ENCODE assay signal across 38 cellular contexts in the genomic region with DNA sequence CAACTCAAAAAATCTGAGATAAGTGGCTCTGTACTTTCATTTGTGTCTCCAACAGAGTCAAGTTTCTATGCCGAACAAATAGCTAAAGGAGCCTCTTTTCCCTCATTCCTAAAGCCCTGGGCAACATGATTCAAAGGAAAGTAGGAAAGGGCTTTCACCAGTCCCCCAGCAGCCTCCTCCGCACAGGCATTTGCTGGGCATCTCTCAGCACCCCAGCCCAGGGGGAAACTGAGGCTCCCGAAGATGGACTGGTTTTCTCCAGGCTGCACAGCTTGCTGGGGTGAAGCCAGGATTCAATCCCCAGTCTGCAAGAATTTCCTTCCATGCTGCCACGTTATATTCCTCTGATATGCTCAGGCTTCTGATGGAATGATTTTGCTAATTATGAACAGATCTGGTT.
"Had no signal": no experiment of that assay in that cellular context is flagged by ENCODE, and none has a peak within 500 bp of the region (broad histone marks: within the 10 kb centered on the region; RNA-seq: fewer than 3 reads in every experiment).

No MANE protein-coding gene starts in this region.

- H3K27ac ChIP-seq: adrenal gland, ascending aorta, body of pancreas, brain microvascular endothelial cell, breast epithelium, cardiac muscle cell had no signal

- H3K36me3 ChIP-seq: adrenal gland, brain microvascular endothelial cell, breast epithelium, cardiac muscle cell had no signal

- H3K27me3 Mint-ChIP-seq: activated naive CD4-positive, alpha-beta T cell treated with anti-CD3 and anti-CD28 coated beads, Interleukin-2, amount 10 ng/mL, durations not matched to agents 7 days and 5 days; activated naive CD8-positive, alpha-beta T cell treated with anti-CD3 and anti-CD28 coated beads for 36 hours; activated naive CD8-positive, alpha-beta T cell treated with anti-CD3 and anti-CD28 coated beads, Interleukin-2, amount 10 ng/mL, durations not matched to agents 7 days and 5 days; activated naive CD8-positive, alpha-beta T cell treated with anti-CD3 and anti-CD28 coated beads, Interleukin-2, amount 50 U/mL, for 24 hours; brain; central memory CD8-positive, alpha-beta T cell had no signal

- H3K27ac Mint-ChIP-seq: activated naive CD4-positive, alpha-beta T cell treated with anti-CD3 and anti-CD28 coated beads for 36 hours; activated naive CD4-positive, alpha-beta T cell treated with anti-CD3 and anti-CD28 coated beads, Interleukin-2, amount 10 ng/mL, durations not matched to agents 7 days and 5 days; activated naive CD4-positive, alpha-beta T cell treated with anti-CD3 and anti-CD28 coated beads, Interleukin-2, amount 50 U/mL, for 24 hours; activated naive CD4-positive, alpha-beta T cell treated with anti-CD3 and anti-CD28 coated beads, Interleukin-2, amount 50 U/mL, for 72 hours; activated naive CD8-positive, alpha-beta T cell; activated naive CD8-positive, alpha-beta T cell treated with anti-CD3 and anti-CD28 coated beads for 36 hours; activated naive CD8-positive, alpha-beta T cell treated with anti-CD3 and anti-CD28 coated beads, Interleukin-2, amount 10 ng/mL, durations not matched to agents 7 days and 5 days; activated naive CD8-positive, alpha-beta T cell treated with anti-CD3 and anti-CD28 coated beads, Interleukin-2, amount 50 U/mL, for 24 hours; activated T-cell treated with anti-CD3 and anti-CD28 coated beads, Interleukin-2, amount 50 U/mL, for 24 hours; activated T-cell treated with anti-CD3 and anti-CD28 coated beads, Interleukin-2, amount 50 U/mL, for 72 hours; activated T-helper 1 cell treated with anti-CD3 and anti-CD28 coated beads, Interleukin-12 subunit alpha, Interleukin-12 subunit beta, Interleukin-2, Interleukin-4 antibody, amounts not matched to agents 30 ng/mL and 10 ng/mL and 1 ng/mL, durations not matched to agents 14 hours and 24 hours and 36 hours; activated T-helper 17 cell treated with anti-CD3 and anti-CD28 coated beads, Interleukin-2, amount 50 U/mL, for 72 hours; activated T-helper 2 cell treated with anti-CD3 and anti-CD28 coated beads, Interferon-gamma antibody, Interleukin-2, Interleukin-4, amounts not matched to agents 10 μg/mL and 5 μg/mL and 100 μg/mL, durations not matched to agents 14 hours and 24 hours and 36 hours had no signal

- DNase-seq: activated effector memory CD4-positive, alpha-beta T cell treated with anti-CD3 and anti-CD28 coated beads, Interleukin-2, amount 50 U/mL, for 16 hours; activated effector memory CD4-positive, alpha-beta T cell treated with Interleukin-2 at 50 U/mL for 16 hours; activated gamma-delta T cell; activated gamma-delta T cell treated with Interleukin-2 at 50 U/mL for 16 hours; activated naive CD4-positive, alpha-beta T cell; activated naive CD4-positive, alpha-beta T cell treated with anti-CD3 and anti-CD28 coated beads for 36 hours; activated naive CD4-positive, alpha-beta T cell treated with anti-CD3 and anti-CD28 coated beads, Interleukin-2, amount 10 ng/mL, durations not matched to agents 7 days and 5 days; activated naive CD4-positive, alpha-beta T cell treated with anti-CD3 and anti-CD28 coated beads, Interleukin-2, amount 50 U/mL, for 16 hours; activated naive CD4-positive, alpha-beta T cell treated with Interleukin-2 at 50 U/mL for 16 hours; activated naive CD8-positive, alpha-beta T cell treated with anti-CD3 and anti-CD28 coated beads for 36 hours; activated naive CD8-positive, alpha-beta T cell treated with anti-CD3 and anti-CD28 coated beads, Interleukin-2, amount 10 ng/mL, durations not matched to agents 7 days and 5 days; activated naive CD8-positive, alpha-beta T cell treated with anti-CD3 and anti-CD28 coated beads, Interleukin-2, amount 50 U/mL, for 24 hours; activated T-cell treated with anti-CD3 and anti-CD28 coated beads, Interleukin-2, amount 50 U/mL, for 1 hour; activated T-cell treated with anti-CD3 and anti-CD28 coated beads, Interleukin-2, amount 50 U/mL, for 24 hours; activated T-cell treated with anti-CD3 and anti-CD28 coated beads, Interleukin-2, amount 50 U/mL, for 4 hours; activated T-cell treated with anti-CD3 and anti-CD28 coated beads, Interleukin-2, amount 50 U/mL, for 48 hours; activated T-cell treated with anti-CD3 and anti-CD28 coated beads, Interleukin-2, amount 50 U/mL, for 72 hours; adrenal gland; amniotic stem cell; amygdala; anterior cingulate cortex; aorta; body of pancreas; brain microvascular endothelial cell; caudate nucleus; central memory CD4-positive, alpha-beta T cell; cerebellar nuclear complex had no signal

- H3K4me1 Mint-ChIP-seq: activated naive CD4-positive, alpha-beta T cell treated with anti-CD3 and anti-CD28 coated beads, Interleukin-2, amount 10 ng/mL, durations not matched to agents 7 days and 5 days; activated naive CD4-positive, alpha-beta T cell treated with anti-CD3 and anti-CD28 coated beads, Interleukin-2, amount 50 U/mL, for 24 hours; activated naive CD8-positive, alpha-beta T cell treated with anti-CD3 and anti-CD28 coated beads for 36 hours; activated naive CD8-positive, alpha-beta T cell treated with anti-CD3 and anti-CD28 coated beads, Interleukin-2, amount 10 ng/mL, durations not matched to agents 7 days and 5 days; activated naive CD8-positive, alpha-beta T cell treated with anti-CD3 and anti-CD28 coated beads, Interleukin-2, amount 50 U/mL, for 24 hours; activated T-helper 17 cell treated with anti-CD3 and anti-CD28 coated beads, Interleukin-2, amount 50 U/mL, for 72 hours; central memory CD8-positive, alpha-beta T cell had no signal

- H3K9me3 ChIP-seq: adrenal gland had no signal

- H3K4me3 ChIP-seq: adrenal gland, ascending aorta, body of pancreas, breast epithelium, cardiac muscle cell had no signal

- H3K4me3 Mint-ChIP-seq: activated naive CD4-positive, alpha-beta T cell treated with anti-CD3 and anti-CD28 coated beads for 36 hours; activated naive CD4-positive, alpha-beta T cell treated with anti-CD3 and anti-CD28 coated beads, Interleukin-2, amount 10 ng/mL, durations not matched to agents 7 days and 5 days; activated naive CD4-positive, alpha-beta T cell treated with anti-CD3 and anti-CD28 coated beads, Interleukin-2, amount 50 U/mL, for 24 hours; activated naive CD8-positive, alpha-beta T cell; activated naive CD8-positive, alpha-beta T cell treated with anti-CD3 and anti-CD28 coated beads for 36 hours; activated naive CD8-positive, alpha-beta T cell treated with anti-CD3 and anti-CD28 coated beads, Interleukin-2, amount 10 ng/mL, durations not matched to agents 7 days and 5 days; activated naive CD8-positive, alpha-beta T cell treated with anti-CD3 and anti-CD28 coated beads, Interleukin-2, amount 50 U/mL, for 24 hours; activated T-cell treated with anti-CD3 and anti-CD28 coated beads, Interleukin-2, amount 50 U/mL, for 24 hours; activated T-cell treated with anti-CD3 and anti-CD28 coated beads, Interleukin-2, amount 50 U/mL, for 4 hours; activated T-cell treated with anti-CD3 and anti-CD28 coated beads, Interleukin-2, amount 50 U/mL, for 72 hours; activated T-helper 1 cell treated with anti-CD3 and anti-CD28 coated beads, Interleukin-12 subunit alpha, Interleukin-12 subunit beta, Interleukin-2, Interleukin-4 antibody, amounts not matched to agents 30 ng/mL and 10 ng/mL and 1 ng/mL, durations not matched to agents 14 hours and 24 hours and 36 hours; activated T-helper 17 cell treated with anti-CD3 and anti-CD28 coated beads, Interleukin-2, amount 50 U/mL, for 72 hours; brain; central memory CD8-positive, alpha-beta T cell had no signal

- H3K27me3 ChIP-seq: adrenal gland, ascending aorta, body of pancreas, brain microvascular endothelial cell, breast epithelium, cardiac muscle cell had no signal

- ATAC-seq: activated naive CD4-positive, alpha-beta T cell treated with anti-CD3 and anti-CD28 coated beads, Interleukin-2, amount 50 U/mL, for 72 hours; activated naive CD8-positive, alpha-beta T cell treated with anti-CD3 and anti-CD28 coated beads, Interleukin-2, amount 50 U/mL, for 24 hours; activated T-cell treated with anti-CD3 and anti-CD28 coated beads, Interleukin-2, amount 50 U/mL, for 4 hours; activated T-cell treated with anti-CD3 and anti-CD28 coated beads, Interleukin-2, amount 50 U/mL, for 72 hours; activated T-helper 17 cell treated with anti-CD3 and anti-CD28 coated beads, Interleukin-2, amount 50 U/mL, for 72 hours; body of pancreas had no signal

- H3K36me3 Mint-ChIP-seq: activated naive CD4-positive, alpha-beta T cell treated with anti-CD3 and anti-CD28 coated beads, Interleukin-2, amount 10 ng/mL, durations not matched to agents 7 days and 5 days; activated naive CD4-positive, alpha-beta T cell treated with anti-CD3 and anti-CD28 coated beads, Interleukin-2, amount 50 U/mL, for 24 hours; activated naive CD8-positive, alpha-beta T cell; activated naive CD8-positive, alpha-beta T cell treated with anti-CD3 and anti-CD28 coated beads for 36 hours; activated naive CD8-positive, alpha-beta T cell treated with anti-CD3 and anti-CD28 coated beads, Interleukin-2, amount 10 ng/mL, durations not matched to agents 7 days and 5 days had no signal

- H3K4me1 ChIP-seq: adrenal gland, ascending aorta, body of pancreas, breast epithelium had no signal
